ENCODE assay signal across 8 cellular contexts in genomic region chr1:180778782-180779398, GRCh38.
DNase-seq lines count a peak whose midpoint lies in the region; ATAC-seq, FAIRE-seq and TF ChIP-seq lines count a peak whose summit lies in the region.

No MANE protein-coding gene starts in this region.

- peak; percentile 53 for ATAC-seq in PC-3
- ATAC-seq in T-cell (replicated peaks in 1 of 4): no peak
- no peak for ATAC-seq in HG03175 (IDR thresholded peaks at IDR 0.05; ENCODE audit: unreplicated experiment)

- no peaks in the 10 kb centered on the region for H3K36me3 Mint-ChIP-seq in CD14-positive monocyte
- no peaks in the 10 kb centered on the region for H3K36me3 Mint-ChIP-seq in glutamatergic neuron (ENCODE audit: unreplicated experiment)
- peaks cover 2% of the 10 kb centered on the region for H3K36me3 Mint-ChIP-seq in T-cell

- H3K4me1 ChIP-seq in PC-3 (ENCODE audit: insufficient read depth, low read length): no peaks in the 10 kb centered on the region

- CTCF ChIA-PET in PC-3 (lab: Charles Lee) (interaction anchor here (1.0 kb wide), 1 partner anchor 84 kb away, joined by 4 read pairs; no protein-coding TSS in a partner anchor), T-cell (lab: Charles Lee) (no interaction called here)

- H3K9ac ChIP-seq in PC-3 (ENCODE audit: low read length): no peak overlapping the region

- peaks cover 9% of the 10 kb centered on the region for H3K4me1 Mint-ChIP-seq in CD14-positive monocyte
- no peaks in the 10 kb centered on the region for H3K4me1 Mint-ChIP-seq in glutamatergic neuron (ENCODE audit: low read depth, unreplicated experiment)
- H3K4me1 Mint-ChIP-seq in T-cell: peaks cover 23 to 32% (median 27%) of the 10 kb centered on the region in 3 donors

- DNase-seq in CD14-positive monocyte (ENCODE audit: low spot score) (no peak), GM18507 (ENCODE audit: extremely low spot score, insufficient read length, low read depth) (no peak), PC-3 (peak; percentile 38), glutamatergic neuron (no peak), T-cell (no peak), GM12891 (ENCODE audit: insufficient read length, low spot score) (no peak), NK-92 (lab: John Stamatoyannopoulos, UW; ENCODE audit: unreplicated experiment) (no peak)

- H3K27ac Mint-ChIP-seq in CD14-positive monocyte (no peak overlapping the region), glutamatergic neuron (ENCODE audit: unreplicated experiment) (no peak overlapping the region), T-cell (no peak overlapping the region)

- no peaks in the 10 kb centered on the region for H3K27me3 ChIP-seq in PC-3 (ENCODE audit: low read length)

- TF ChIP-seq POLR2A in GM12891 (IDR thresholded peaks at IDR 0.05; ENCODE audit: low read depth, low read length): no peak

- H3K27ac ChIP-seq in PC-3 (ENCODE audit: low read length): no peak overlapping the region

- H3K9me3 ChIP-seq in PC-3 (ENCODE audit: low read length): no peaks in the 10 kb centered on the region

- TF ChIP-seq CTCF in CD14-positive monocyte (IDR thresholded peaks at IDR 0.05) (peak; percentile 10), PC-3 (conservative IDR thresholded peaks at IDR 0.05; ENCODE audit: low read depth, low read length) (peak; percentile 71), glutamatergic neuron (IDR thresholded peaks at IDR 0.05; ENCODE audit: partially characterized antibody, unreplicated experiment) (peak; percentile 12)

- POLR2A ChIA-PET in PC-3 (lab: Charles Lee; ENCODE audit: unreplicated experiment): no interaction called here
- POLR2A ChIA-PET in T-cell (lab: Charles Lee): no interaction called here

- intact Hi-C loops in CD14-positive monocyte (cut with micrococcal nuclease) (no loop called here), PC-3 (cut with micrococcal nuclease) (loop anchor here (5.0 kb wide), 4 partner anchors 83 to 262 kb away; partner anchors contain the start of gene XPR1)

- H2AFZ ChIP-seq in PC-3 (ENCODE audit: low read length): no peak overlapping the region

- H3K4me3 Mint-ChIP-seq in CD14-positive monocyte: no peak overlapping the region
- H3K4me3 Mint-ChIP-seq in glutamatergic neuron (ENCODE audit: unreplicated experiment): no peak overlapping the region
- no peak overlapping the region for H3K4me3 Mint-ChIP-seq in T-cell

- H3K9me3 Mint-ChIP-seq in CD14-positive monocyte (no peaks in the 10 kb centered on the region), glutamatergic neuron (ENCODE audit: unreplicated experiment) (peaks cover 2% of the 10 kb centered on the region), T-cell (no peaks in the 10 kb centered on the region)

- H3K79me2 ChIP-seq in PC-3 (ENCODE audit: low read length): no peaks in the 10 kb centered on the region

- H3K4me2 ChIP-seq in PC-3 (ENCODE audit: low read length): no peak overlapping the region

- FAIRE-seq in GM18507 (lab: Jason Lieb, UNC) (peak; percentile 63), GM12891 (lab: Jason Lieb, UNC) (no peak)

- H3K27me3 Mint-ChIP-seq in CD14-positive monocyte (ENCODE audit: low read depth in 3 of 3) (no peaks in the 10 kb centered on the region), glutamatergic neuron (ENCODE audit: unreplicated experiment) (no peaks in the 10 kb centered on the region), T-cell (no peaks in the 10 kb centered on the region)

- no peak overlapping the region for H3K4me3 ChIP-seq in PC-3 (ENCODE audit: low read length)

- no peaks in the 10 kb centered on the region for H3K36me3 ChIP-seq in PC-3 (ENCODE audit: low read depth, low read length)

- no peaks in the 10 kb centered on the region for H3F3A ChIP-seq in PC-3 (ENCODE audit: low read length, unreplicated experiment)

- H3K9me2 ChIP-seq in PC-3 (replicated peaks; ENCODE audit: low read length): no peaks in the 10 kb centered on the region

- no peaks in the 10 kb centered on the region for H4K20me1 ChIP-seq in PC-3 (ENCODE audit: low read length)

- BruUV-seq in PC-3 (replicated peaks; lab: Mats Ljungman, UMichigan): no TSS peak

TF ChIP-seq in GM12891, 5 proteins besides CTCF, POLR2A, EP300 and RAD21:
- TF ChIP-seq PAX5 (IDR thresholded peaks at IDR 0.05; ENCODE audit: insufficient read depth, low read length, severe bottlenecking) (no peak), TAF1 (IDR thresholded peaks at IDR 0.05; ENCODE audit: low read depth, low read length) (no peak), POU2F2 (IDR thresholded peaks at IDR 0.05; ENCODE audit: low read depth, low read length) (no peak), SPI1 (IDR thresholded peaks at IDR 0.05; ENCODE audit: low read depth, low read length) (no peak), POLR2AphosphoS5 (IDR thresholded peaks at IDR 0.05; ENCODE audit: low read depth, low read length) (no peak)

Comparison
In these comparisons a context has a peak if more than half of its experiments do, and no peak if none do; other contexts are left out.
1. CTCF ChIP-seq: peak in every context shown above with its lines; median percentile 71 in PC-3; 12 in glutamatergic neuron; 10 in CD14-positive monocyte.